In genomic region chr20:22403860-22404608, GRCh38 we compare ENCODE assay signal across 8 cellular contexts.
DNase-seq lines count a peak whose midpoint lies in the region; ATAC-seq and TF ChIP-seq lines count a peak whose summit lies in the region.

No MANE protein-coding gene starts in this region.

- peak overlapping the region; percentile 42 for H3K4me3 ChIP-seq in GM12865 (ENCODE audit: low read depth, low read length)
- peak overlapping the region; percentile 46 for H3K4me3 ChIP-seq in epithelial cell of proximal tubule (ENCODE audit: low read depth, low read length)

- no peak for TF ChIP-seq CTCF in GM12865 (IDR thresholded peaks at IDR 0.05; ENCODE audit: insufficient read depth, low read depth, low read length, missing control alignments)
- TF ChIP-seq CTCF in epithelial cell of proximal tubule (conservative IDR thresholded peaks at IDR 0.05; ENCODE audit: low read depth, low read length), result no peak

- DNase-seq in GM12865 (ENCODE audit: low read depth), result peak; percentile 21
- peak; percentile 68 for DNase-seq in NCI-H345 (lab: John Stamatoyannopoulos, UW)
- DNase-seq in epithelial cell of proximal tubule (ENCODE audit: low read depth), result no peak
- peak; percentile 9 for DNase-seq in pons (ENCODE audit: low spot score)
- no peak for DNase-seq in GF-D8 (lab: John Stamatoyannopoulos, UW)

- ATAC-seq in HG03457 (IDR thresholded peaks at IDR 0.05; ENCODE audit: unreplicated experiment), result no peak
- ATAC-seq in GM21786 (IDR thresholded peaks at IDR 0.05; ENCODE audit: unreplicated experiment), result no peak
- ATAC-seq in GM19452 (IDR thresholded peaks at IDR 0.05; ENCODE audit: unreplicated experiment), result no peak

Comparison
In these comparisons a context has a peak if more than half of its experiments do, and no peak if none do; other contexts are left out.
1. DNase-seq: peak in GM12865 (single experiment), NCI-H345 (single experiment) and pons (single experiment); none in epithelial cell of proximal tubule (single experiment) and GF-D8 (single experiment).